In genomic region chr1:36099681-36100341, GRCh38 we compare ENCODE assay signal across 9 cellular contexts. TPM values are rescaled to one million over a fixed set of nuclear protein-coding genes. Genes with fewer than 3 reads are reported as not detected.
DNase-seq lines count a peak whose midpoint lies in the region; ATAC-seq and TF ChIP-seq lines count a peak whose summit lies in the region.
"Had no signal": no experiment of that assay in that cellular context is flagged by ENCODE, and none has a peak within 500 bp of the region (broad histone marks: within the 10 kb centered on the region; RNA-seq: fewer than 3 reads in every experiment).

No MANE protein-coding gene starts in this region.

- peaks cover 3% of the 10 kb centered on the region for H3K4me1 Mint-ChIP-seq in activated T-helper 2 cell treated with anti-CD3 and anti-CD28 coated beads, Interferon-gamma antibody, Interleukin-2, Interleukin-4, amounts not matched to agents 10 μg/mL and 5 μg/mL and 100 μg/mL, durations not matched to agents 14 hours and 24 hours and 36 hours (ENCODE audit: low read depth)

- H3K27ac Mint-ChIP-seq in activated T-helper 2 cell treated with anti-CD3 and anti-CD28 coated beads, Interferon-gamma antibody, Interleukin-2, Interleukin-4, amounts not matched to agents 10 μg/mL and 5 μg/mL and 100 μg/mL, durations not matched to agents 14 hours and 24 hours and 36 hours: no peak overlapping the region

- H3K27ac ChIP-seq in suprapubic skin: no peak overlapping the region

- TF ChIP-seq POLR2A in suprapubic skin (IDR thresholded peaks at IDR 0.05): no peak

- peaks cover 4% of the 10 kb centered on the region for H3K36me3 Mint-ChIP-seq in activated T-helper 2 cell treated with anti-CD3 and anti-CD28 coated beads, Interferon-gamma antibody, Interleukin-2, Interleukin-4, amounts not matched to agents 10 μg/mL and 5 μg/mL and 100 μg/mL, durations not matched to agents 14 hours and 24 hours and 36 hours (ENCODE audit: low read depth)

- H3K36me3 ChIP-seq in suprapubic skin: peaks cover 4% of the 10 kb centered on the region

- H3K27me3 Mint-ChIP-seq in activated T-helper 2 cell treated with anti-CD3 and anti-CD28 coated beads, Interferon-gamma antibody, Interleukin-2, Interleukin-4, amounts not matched to agents 10 μg/mL and 5 μg/mL and 100 μg/mL, durations not matched to agents 14 hours and 24 hours and 36 hours (ENCODE audit: low read depth): no peaks in the 10 kb centered on the region

- no peak overlapping the region for H3K4me3 ChIP-seq in suprapubic skin

- intact Hi-C loops in activated T-helper 2 cell treated with anti-CD3 and anti-CD28 coated beads, Interferon-gamma antibody, Interleukin-2, Interleukin-4, amounts not matched to agents 10 μg/mL and 5 μg/mL and 100 μg/mL, durations not matched to agents 14 hours and 24 hours and 36 hours (cut with micrococcal nuclease): loop anchor here (1.0 to 5.0 kb wide), 5 partner anchors 34 to 321 kb away; partner anchors contain the start of gene TRAPPC3

- peak; percentile 73 to 75 for TF ChIP-seq CTCF in suprapubic skin (IDR thresholded peaks at IDR 0.05)

- no peaks in the 10 kb centered on the region for H3K9me3 Mint-ChIP-seq in activated T-helper 2 cell treated with anti-CD3 and anti-CD28 coated beads, Interferon-gamma antibody, Interleukin-2, Interleukin-4, amounts not matched to agents 10 μg/mL and 5 μg/mL and 100 μg/mL, durations not matched to agents 14 hours and 24 hours and 36 hours

- H3K9me3 ChIP-seq in suprapubic skin: no peaks in the 10 kb centered on the region

- ATAC-seq in GM19023 (IDR thresholded peaks at IDR 0.05; ENCODE audit: unreplicated experiment): no peak

- H3K4me3 Mint-ChIP-seq in activated T-helper 2 cell treated with anti-CD3 and anti-CD28 coated beads, Interferon-gamma antibody, Interleukin-2, Interleukin-4, amounts not matched to agents 10 μg/mL and 5 μg/mL and 100 μg/mL, durations not matched to agents 14 hours and 24 hours and 36 hours (ENCODE audit: low read depth): no peak overlapping the region

- H3K27me3 ChIP-seq in suprapubic skin: no peaks in the 10 kb centered on the region

- WGBS in suprapubic skin: 25% methylated on average over 15 of the region's 18 CpGs

- DNase-seq in DMS153 (lab: John Stamatoyannopoulos, UW) (peak; percentile 61), HuH-7 (ENCODE audit: low spot score) (peak; percentile 96), RPMI8226 (peak; percentile 82), fibroblast of the conjunctiva (ENCODE audit: low read depth) (peak; percentile 49), nucleus accumbens (lab: John Stamatoyannopoulos, UW) (peak in 47 of 56 donors; percentile 20 to 83 (median 47)), suprapubic skin (ENCODE audit: low spot score in 2 of 2) (peak; percentile 71 to 85)
- DNase-seq in activated T-helper 2 cell treated with anti-CD3 and anti-CD28 coated beads, Interferon-gamma antibody, Interleukin-2, Interleukin-4, amounts not matched to agents 10 μg/mL and 5 μg/mL and 100 μg/mL, durations not matched to agents 14 hours and 24 hours and 36 hours (ENCODE audit: low spot score): peak; percentile 63

- TF ChIP-seq EP300 in suprapubic skin (IDR thresholded peaks at IDR 0.05): no peak

- peaks cover 9% of the 10 kb centered on the region for H3K4me1 ChIP-seq in suprapubic skin

RNA-seq across cellular contexts. Expression of gene ADPRS, which starts 11.1 kb away (rescaled TPM):
- 33.6 and 35.3 TPM in 2 replicates for total RNA-seq in activated T-helper 2 cell treated with anti-CD3 and anti-CD28 coated beads, Interferon-gamma antibody, Interleukin-2, Interleukin-4, amounts not matched to agents 10 μg/mL and 5 μg/mL and 100 μg/mL, durations not matched to agents 14 hours and 24 hours and 36 hours
- 10 to 100 TPM; 40.5 to 68.5 (median 51.9) TPM for total RNA-seq in suprapubic skin

RNA-seq across cellular contexts. Expression of gene TEKT2, which starts 15.9 kb away (rescaled TPM):
- 0.18 and 0.21 TPM in 2 replicates for total RNA-seq in activated T-helper 2 cell treated with anti-CD3 and anti-CD28 coated beads, Interferon-gamma antibody, Interleukin-2, Interleukin-4, amounts not matched to agents 10 μg/mL and 5 μg/mL and 100 μg/mL, durations not matched to agents 14 hours and 24 hours and 36 hours
- total RNA-seq in suprapubic skin: under 1 TPM in 1 of 4 donors, not detected in 3; 0.38 TPM
- total RNA-seq: activated CD8-positive, alpha-beta memory T cell treated with anti-CD3 and anti-CD28 coated beads for 36 hours had no signal

RNA-seq across cellular contexts. Expression of gene COL8A2, which starts 25.2 kb away (rescaled TPM):
- total RNA-seq in activated T-helper 2 cell treated with anti-CD3 and anti-CD28 coated beads, Interferon-gamma antibody, Interleukin-2, Interleukin-4, amounts not matched to agents 10 μg/mL and 5 μg/mL and 100 μg/mL, durations not matched to agents 14 hours and 24 hours and 36 hours: not detected in 2 replicates
- 1 to 10 TPM; 4.9 to 5.6 (median 5.2) TPM for total RNA-seq in suprapubic skin

RNA-seq across cellular contexts. Expression of gene TRAPPC3, which starts 49.5 kb away (rescaled TPM):
- 68.4 and 71.5 TPM in 2 replicates for total RNA-seq in activated T-helper 2 cell treated with anti-CD3 and anti-CD28 coated beads, Interferon-gamma antibody, Interleukin-2, Interleukin-4, amounts not matched to agents 10 μg/mL and 5 μg/mL and 100 μg/mL, durations not matched to agents 14 hours and 24 hours and 36 hours
- 100 to 1,000 TPM in 2 of 4 donors, 10 to 100 TPM in 2; 68.7 to 111 (median 97.5) TPM for total RNA-seq in suprapubic skin

RNA-seq across cellular contexts. Expression of gene MAP7D1, which starts 56.1 kb away (rescaled TPM):
- total RNA-seq in activated T-helper 2 cell treated with anti-CD3 and anti-CD28 coated beads, Interferon-gamma antibody, Interleukin-2, Interleukin-4, amounts not matched to agents 10 μg/mL and 5 μg/mL and 100 μg/mL, durations not matched to agents 14 hours and 24 hours and 36 hours: 162 and 172 TPM in 2 replicates
- 100 to 1,000 TPM in 1 of 4 donors, 10 to 100 TPM in 3; 80.0 to 119 (median 94.6) TPM for total RNA-seq in suprapubic skin
